8 cellular contexts compared by ENCODE assay signal in the genomic region with DNA sequence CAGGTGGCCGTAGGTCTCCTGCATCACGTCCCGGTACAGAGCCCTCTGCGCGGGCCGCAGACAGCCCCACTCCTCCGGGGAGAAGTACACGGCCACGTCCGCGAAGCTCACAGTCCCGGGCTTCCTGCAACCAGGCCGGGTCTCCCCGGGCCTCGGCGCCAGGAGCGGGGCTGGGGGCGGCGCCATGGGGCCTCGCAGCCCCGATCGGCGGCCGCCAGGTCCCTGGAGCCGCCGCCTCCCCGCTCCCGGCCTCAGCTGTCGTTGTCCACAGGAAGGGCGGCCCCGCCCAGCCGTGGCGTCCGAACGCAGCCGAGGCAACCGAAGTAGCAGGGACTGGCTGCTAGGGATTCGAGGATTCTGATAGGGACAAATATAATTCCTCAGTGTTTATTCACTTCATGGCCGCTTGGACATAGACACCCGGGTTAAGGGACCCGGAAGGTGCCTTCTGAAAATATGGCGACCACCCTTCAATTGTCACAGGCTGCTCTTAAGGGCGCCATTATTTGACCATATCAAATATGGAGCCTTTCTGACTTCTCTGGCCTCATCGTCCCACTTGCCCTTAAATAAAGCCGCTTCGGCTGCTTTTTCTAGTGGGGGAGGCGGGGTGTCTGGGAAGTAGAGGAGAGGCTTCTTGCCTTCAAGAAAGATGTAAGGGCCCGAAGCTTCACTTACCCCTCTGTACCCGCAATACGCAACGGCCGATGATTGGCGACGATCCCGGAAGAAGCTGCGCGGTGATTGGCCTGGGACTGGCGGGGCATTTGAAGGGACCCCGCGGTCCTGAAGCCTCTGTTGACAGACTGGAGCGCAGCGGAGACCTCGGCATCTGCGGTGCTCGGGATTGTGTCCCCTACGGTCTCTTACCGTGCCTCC. TPM values are rescaled to one million over a fixed set of nuclear protein-coding genes. Genes with fewer than 3 reads are reported as not detected.
DNase-seq lines count a peak whose midpoint lies in the region; TF ChIP-seq lines count a peak whose summit lies in the region.

A gene (minus strand): TSS at position 271 of the 879 bp plus-strand sequence. CDS start 85 bp downstream, at position 186.

- peak within 1 kb of the TSS; percentile 65 for H3K27ac ChIP-seq in MM.1S (ENCODE audit: low read length)
- H3K27ac ChIP-seq in stomach smooth muscle (ENCODE audit: low read length) = peak within 1 kb of the TSS; percentile 94

- peaks cover 17% of the 10 kb centered on the region for H3F3A ChIP-seq in MM.1S (ENCODE audit: insufficient read depth, low read length)

- H3K9me3 ChIP-seq in MM.1S (replicated peaks; ENCODE audit: insufficient read depth, low read length) = no peaks in the 10 kb centered on the region
- no peaks in the 10 kb centered on the region for H3K9me3 ChIP-seq in stomach smooth muscle (ENCODE audit: control insufficient read depth in 2 of 2, low read length in 2 of 2)

- H2AFZ ChIP-seq in MM.1S (ENCODE audit: low read length) = peak within 1 kb of the TSS; percentile 65

- H3K79me2 ChIP-seq in MM.1S (ENCODE audit: low read length) = peaks cover 7% of the 10 kb centered on the region; the same call in 1 of the 2 replicates

- no peaks in the 10 kb centered on the region for H3K27me3 Mint-ChIP-seq in neural crest cell (ENCODE audit: low read depth)

- no peaks in the 10 kb centered on the region for H3K9me2 ChIP-seq in MM.1S (replicated peaks; ENCODE audit: insufficient read depth, low read length)

- H3K4me2 ChIP-seq in MM.1S (ENCODE audit: low read depth, low read length) = peak within 1 kb of the TSS; percentile 97

- no peaks in the 10 kb centered on the region for H4K20me1 ChIP-seq in MM.1S (ENCODE audit: insufficient read depth, low read length)

- no peaks in the 10 kb centered on the region for H3K9me3 Mint-ChIP-seq in neural crest cell

- H3K27me3 ChIP-seq in H7 (ENCODE audit: control insufficient read depth, insufficient read depth, low read length) = no peaks in the 10 kb centered on the region
- no peaks in the 10 kb centered on the region for H3K27me3 ChIP-seq in MM.1S (replicated peaks; ENCODE audit: insufficient read depth, low read length)
- H3K27me3 ChIP-seq in stomach smooth muscle (ENCODE audit: control insufficient read depth in 1 of 2, insufficient read depth in 2 of 2, low read length in 2 of 2) = no peaks in the 10 kb centered on the region

- TF ChIP-seq CTCF in MM.1S (IDR thresholded peaks at IDR 0.05; ENCODE audit: low read length) = no peak
- no peak for TF ChIP-seq CTCF in foreskin fibroblast (IDR thresholded peaks at IDR 0.05; ENCODE audit: low read depth, low read length)
- no peak for TF ChIP-seq CTCF in neural crest cell (conservative IDR thresholded peaks at IDR 0.05)

- H3K4me1 ChIP-seq in MM.1S (ENCODE audit: low read length) = peaks cover 13% of the 10 kb centered on the region
- H3K4me1 ChIP-seq in stomach smooth muscle (ENCODE audit: control insufficient read depth, insufficient read depth, low read length) = peaks cover 19% of the 10 kb centered on the region

- H3K4me3 ChIP-seq in H7 (ENCODE audit: insufficient read depth, low read depth, low read length) (peak within 1 kb of the TSS; percentile 67), MM.1S (ENCODE audit: low read length) (peak within 1 kb of the TSS; percentile 74), foreskin fibroblast (ENCODE audit: low read depth in 1 of 2, low read length in 2 of 2) (peak within 1 kb of the TSS; percentile 57 to 70), stomach smooth muscle (ENCODE audit: low read length in 2 of 2) (peak within 1 kb of the TSS; percentile 86 to 91)

- no peaks in the 10 kb centered on the region for H3K36me3 Mint-ChIP-seq in neural crest cell (ENCODE audit: low read depth)

- H3K27ac Mint-ChIP-seq in neural crest cell (ENCODE audit: unreplicated experiment) = peak within 1 kb of the TSS; percentile 96

- H3K4me3 Mint-ChIP-seq in neural crest cell = peak within 1 kb of the TSS; percentile 96

- H3K4me1 Mint-ChIP-seq in neural crest cell = peaks cover 25% of the 10 kb centered on the region

- H3K36me3 ChIP-seq in H7 (replicated peaks; ENCODE audit: control insufficient read depth, insufficient read depth, low read length) (no peaks in the 10 kb centered on the region; the same call in 1 of the 2 replicates), MM.1S (replicated peaks; ENCODE audit: insufficient read depth, low read length) (no peaks in the 10 kb centered on the region), stomach smooth muscle (ENCODE audit: control insufficient read depth in 2 of 2, insufficient read depth in 2 of 2, low read length in 2 of 2) (peaks cover 0 to 3% of the 10 kb centered on the region in 2 donors)

- H3K9ac ChIP-seq in MM.1S (ENCODE audit: low read length) (peak within 1 kb of the TSS; percentile 84), stomach smooth muscle (ENCODE audit: low read length in 2 of 2) (peak within 1 kb of the TSS; percentile 90 to 96)

- DNase-seq in ELF-1 (ENCODE audit: low read depth, low spot score) (peak; percentile 98), H7 (peak; percentile 98), MM.1S (peak; percentile 92), SIG-M5 (lab: John Stamatoyannopoulos, UW) (peak; percentile 92), activated gamma-delta T cell treated with Interleukin-2 at 50 U/mL for 16 hours (peak; percentile 95), foreskin fibroblast (peak; percentile 94 to 97), neural crest cell (ENCODE audit: low read depth, low spot score) (peak; percentile 81)

RNA-seq across cellular contexts. Expression of the gene that starts here (rescaled TPM):
- 3.0 and 8.5 TPM in 2 replicates for total RNA-seq in H7 (2014; rRNA removed; shearing (Covaris generic))
- 13.4 and 14.3 TPM in 2 replicates for total RNA-seq in neural crest cell

Comparison
In these comparisons a context has a peak if more than half of its experiments do, and no peak if none do; other contexts are left out.
1. Peak in every context shown above with its lines: DNase-seq, H3K4me3 ChIP-seq and H3K27ac ChIP-seq.